In the genomic region with DNA sequence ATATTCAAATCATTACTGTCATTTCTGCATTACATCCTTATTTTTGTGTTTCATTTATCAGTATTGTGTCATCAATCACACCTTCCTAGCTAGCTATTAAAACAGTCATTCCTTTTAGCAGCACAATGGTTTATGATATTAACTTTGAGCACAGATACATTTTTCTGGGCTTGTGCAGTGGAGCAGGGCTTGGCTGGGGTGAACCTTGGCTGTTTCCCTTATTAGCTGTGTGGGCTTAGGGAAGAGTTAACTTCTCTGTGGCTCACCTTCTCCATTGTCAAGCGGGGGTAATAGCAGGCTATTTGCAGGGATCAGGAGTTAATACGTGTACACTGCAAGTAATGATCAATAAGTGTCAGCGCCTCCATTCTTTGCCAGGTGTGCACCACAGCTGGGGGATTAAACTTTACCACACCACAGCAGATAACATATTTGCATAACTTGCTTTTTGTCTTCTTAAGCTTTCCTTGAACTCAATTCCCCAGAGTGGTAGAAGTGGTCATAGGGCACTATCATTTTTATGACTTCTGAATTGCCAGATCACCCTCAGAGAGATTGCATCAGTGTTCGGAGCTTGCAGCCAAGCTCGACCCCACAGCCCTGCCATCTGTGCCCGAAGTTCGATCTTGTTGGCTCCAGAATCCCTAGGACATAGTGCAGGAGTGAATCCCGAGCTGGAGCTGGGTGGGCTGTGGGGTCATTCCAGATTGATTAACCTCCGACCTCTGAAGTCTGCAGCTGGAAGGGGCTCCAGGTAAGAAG, we compare ENCODE assay signal across 1 cellular context.
TF ChIP-seq lines count a peak whose summit lies in the region.

No MANE protein-coding gene starts in this region.

TF ChIP-seq in HCT116, 20 proteins besides CTCF, POLR2A, EP300 and RAD21:
- TF ChIP-seq SRF (IDR thresholded peaks at IDR 0.05; ENCODE audit: low read depth) (no peak), SIN3A (IDR thresholded peaks at IDR 0.05; ENCODE audit: low read depth) (0 out of 2 replicates have a peak, but pooled peaks have one; percentile 1), ELF1 (IDR thresholded peaks at IDR 0.05; ENCODE audit: borderline replicate concordance, low read depth) (no peak)
- TF ChIP-seq, protein P1, sequence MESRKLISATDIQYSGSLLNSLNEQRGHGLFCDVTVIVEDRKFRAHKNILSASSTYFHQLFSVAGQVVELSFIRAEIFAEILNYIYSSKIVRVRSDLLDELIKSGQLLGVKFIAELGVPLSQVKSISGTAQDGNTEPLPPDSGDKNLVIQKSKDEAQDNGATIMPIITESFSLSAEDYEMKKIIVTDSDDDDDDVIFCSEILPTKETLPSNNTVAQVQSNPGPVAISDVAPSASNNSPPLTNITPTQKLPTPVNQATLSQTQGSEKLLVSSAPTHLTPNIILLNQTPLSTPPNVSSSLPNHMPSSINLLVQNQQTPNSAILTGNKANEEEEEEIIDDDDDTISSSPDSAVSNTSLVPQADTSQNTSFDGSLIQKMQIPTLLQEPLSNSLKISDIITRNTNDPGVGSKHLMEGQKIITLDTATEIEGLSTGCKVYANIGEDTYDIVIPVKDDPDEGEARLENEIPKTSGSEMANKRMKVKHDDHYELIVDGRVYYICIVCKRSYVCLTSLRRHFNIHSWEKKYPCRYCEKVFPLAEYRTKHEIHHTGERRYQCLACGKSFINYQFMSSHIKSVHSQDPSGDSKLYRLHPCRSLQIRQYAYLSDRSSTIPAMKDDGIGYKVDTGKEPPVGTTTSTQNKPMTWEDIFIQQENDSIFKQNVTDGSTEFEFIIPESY (IDR thresholded peaks at IDR 0.05; ENCODE audit: extremely low read depth, insufficient replicate concordance, low read length) = no peak
